In the genomic region with DNA sequence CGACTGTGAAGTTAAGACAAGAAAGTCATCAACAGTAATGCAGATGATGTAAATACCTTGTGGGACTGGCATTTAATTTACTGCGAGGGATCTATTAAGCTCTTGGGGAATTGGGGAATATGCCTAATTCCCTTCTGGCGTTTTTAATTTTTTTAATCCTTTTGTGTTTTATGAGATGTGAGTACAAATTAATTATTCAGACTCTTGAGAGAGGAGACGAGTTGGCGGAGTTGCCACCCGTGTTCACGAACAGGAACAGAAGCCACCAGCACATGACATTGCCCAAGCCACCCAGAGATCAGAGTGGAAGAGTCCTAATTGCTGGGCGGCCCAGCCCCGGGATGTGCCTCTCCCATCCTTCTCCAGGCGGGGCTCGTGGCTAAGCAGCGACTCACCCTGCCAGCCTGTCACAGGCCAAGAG, we compare ENCODE assay signal across 8 cellular contexts. TPM values are rescaled to one million over a fixed set of nuclear protein-coding genes. Genes with fewer than 3 reads are reported as not detected.
DNase-seq lines count a peak whose midpoint lies in the region; ATAC-seq and TF ChIP-seq lines count a peak whose summit lies in the region.

No MANE protein-coding gene starts in this region.

- TF ChIP-seq CTCF in CD14-positive monocyte (IDR thresholded peaks at IDR 0.05), result no peak
- no peak for TF ChIP-seq CTCF in tibial nerve (IDR thresholded peaks at IDR 0.05)

- peak overlapping the region; percentile 64 to 82 for H3K4me3 Mint-ChIP-seq in CD14-positive monocyte
- peak overlapping the region; percentile 83 for H3K4me3 Mint-ChIP-seq in central memory CD8-positive, alpha-beta T cell
- H3K4me3 Mint-ChIP-seq in naive thymus-derived CD8-positive, alpha-beta T cell, result peak overlapping the region; percentile 57 to 81 (median 76)

- POLR2A ChIA-PET in naive thymus-derived CD8-positive, alpha-beta T cell (lab: Charles Lee), result no interaction called here

- no peak for TF ChIP-seq EP300 in tibial nerve (IDR thresholded peaks at IDR 0.05)

- H3K27me3 ChIP-seq in HUES64 (ENCODE audit: insufficient read depth, low read length) (peaks cover 23% of the 10 kb centered on the region), tibial nerve (peaks cover 0 to 56% of the 10 kb centered on the region in 2 donors)

- H3K4me1 ChIP-seq in HUES64 (ENCODE audit: insufficient read depth, low read length), result peaks cover 4% of the 10 kb centered on the region
- peaks cover 0 to 16% (median 4%) of the 10 kb centered on the region in 4 donors for H3K4me1 ChIP-seq in tibial nerve

- H3K9ac ChIP-seq in HUES64 (ENCODE audit: low read depth, low read length), result no peak overlapping the region

- no peak overlapping the region for H3K27ac Mint-ChIP-seq in CD14-positive monocyte
- H3K27ac Mint-ChIP-seq in central memory CD8-positive, alpha-beta T cell (ENCODE audit: low read depth), result no peak overlapping the region
- no peak overlapping the region for H3K27ac Mint-ChIP-seq in naive thymus-derived CD8-positive, alpha-beta T cell

- H3K36me3 ChIP-seq in HUES64 (ENCODE audit: insufficient read depth, low read length) (no peaks in the 10 kb centered on the region), tibial nerve (no peaks in the 10 kb centered on the region)

- DNase-seq in CD14-positive monocyte (ENCODE audit: low spot score) (no peak), superior temporal gyrus (ENCODE audit: extremely low spot score) (no peak), HK-2 (ENCODE audit: unreplicated experiment) (no peak), NCI-H2171 treated with DMSO at 0.1 percent for 48 hours (lab: John Stamatoyannopoulos, UW) (no peak), tibial nerve (ENCODE audit: low spot score in 2 of 2) (no peak)
- no peak for DNase-seq in central memory CD8-positive, alpha-beta T cell (ENCODE audit: low spot score in 2 of 2)
- DNase-seq in naive thymus-derived CD8-positive, alpha-beta T cell, result no peak

- peak overlapping the region; percentile 71 for H3K4me3 ChIP-seq in HUES64 (ENCODE audit: low read length)
- peak overlapping the region in 2 of 4 donors; percentile 46 to 52 for H3K4me3 ChIP-seq in tibial nerve

- no peak for TF ChIP-seq POLR2A in tibial nerve (IDR thresholded peaks at IDR 0.05)

- peaks cover 0 to 7% (median 4%) of the 10 kb centered on the region in 7 donors for H3K9me3 Mint-ChIP-seq in CD14-positive monocyte
- no peaks in the 10 kb centered on the region for H3K9me3 Mint-ChIP-seq in central memory CD8-positive, alpha-beta T cell
- H3K9me3 Mint-ChIP-seq in naive thymus-derived CD8-positive, alpha-beta T cell, result no peaks in the 10 kb centered on the region

- ATAC-seq in central memory CD8-positive, alpha-beta T cell (replicated peaks; ENCODE audit: extremely low read depth, poor library complexity, severe bottlenecking), result no peak
- no peak for ATAC-seq in naive thymus-derived CD8-positive, alpha-beta T cell

- WGBS in HUES64, result 27% methylated on average over 12 of the region's 12 CpGs
- WGBS in tibial nerve, 2 donors, result 26% methylated on average over 10 to 12 of the region's 12 CpGs

- H3K27ac ChIP-seq in HUES64 (ENCODE audit: low read depth, low read length) (no peak overlapping the region), tibial nerve (no peak overlapping the region)

- peaks cover 0 to 1% of the 10 kb centered on the region in 2 donors for H3K36me3 Mint-ChIP-seq in CD14-positive monocyte
- peaks cover 2% of the 10 kb centered on the region for H3K36me3 Mint-ChIP-seq in central memory CD8-positive, alpha-beta T cell (ENCODE audit: insufficient read depth)
- peaks cover 0 to 2% (median 0%) of the 10 kb centered on the region in 3 donors for H3K36me3 Mint-ChIP-seq in naive thymus-derived CD8-positive, alpha-beta T cell

- H3K9me3 ChIP-seq in HUES64 (ENCODE audit: insufficient read depth, low read depth, low read length) (no peaks in the 10 kb centered on the region), tibial nerve (no peaks in the 10 kb centered on the region)

- intact Hi-C loops in CD14-positive monocyte (cut with micrococcal nuclease), result loop anchor here in 1 of 2 donors (10.0 kb wide), 1 partner anchor 225 kb away; no protein-coding TSS in a partner anchor

- peaks cover 37 to 70% (median 52%) of the 10 kb centered on the region in 3 donors for H3K27me3 Mint-ChIP-seq in CD14-positive monocyte (ENCODE audit: low read depth in 3 of 3)
- peaks cover 40% of the 10 kb centered on the region for H3K27me3 Mint-ChIP-seq in central memory CD8-positive, alpha-beta T cell
- H3K27me3 Mint-ChIP-seq in naive thymus-derived CD8-positive, alpha-beta T cell, result peaks cover 29 to 56% (median 44%) of the 10 kb centered on the region in 5 donors

- H3K4me1 Mint-ChIP-seq in CD14-positive monocyte, result peaks cover 12% of the 10 kb centered on the region
- H3K4me1 Mint-ChIP-seq in central memory CD8-positive, alpha-beta T cell, result peaks cover 5% of the 10 kb centered on the region
- peaks cover 3 to 11% (median 8%) of the 10 kb centered on the region in 4 donors for H3K4me1 Mint-ChIP-seq in naive thymus-derived CD8-positive, alpha-beta T cell

RNA-seq across cellular contexts. Expression of gene CRYBG1, which starts 0.5 kb away (rescaled TPM):
- 10 to 100 TPM in 1 of 2 donors, 1 to 10 TPM in 1; 7.9 to 11.9 TPM for polyA plus RNA-seq in CD14-positive monocyte
- 1.4 TPM for polyA plus RNA-seq in HUES64 (2013, experiment 1 of 2)
- 2.0 TPM for polyA plus RNA-seq in HUES64 (2013, experiment 2 of 2)
- 10 to 100 TPM; 26.1 to 28.2 TPM for total RNA-seq in naive thymus-derived CD8-positive, alpha-beta T cell
- polyA plus RNA-seq in naive thymus-derived CD8-positive, alpha-beta T cell, result 10 to 100 TPM; 10.1 to 19.4 (median 10.2) TPM
- 10 to 100 TPM in 1 of 4 donors, 1 to 10 TPM in 3; 5.9 to 15.3 (median 8.1) TPM for total RNA-seq in tibial nerve

RNA-seq across cellular contexts. Expression of gene ATG5, which starts 34.4 kb away (rescaled TPM):
- 10 to 100 TPM; 29.9 to 31.4 TPM for polyA plus RNA-seq in CD14-positive monocyte
- polyA plus RNA-seq in HUES64 (2013, experiment 1 of 2), result 31.6 TPM
- polyA plus RNA-seq in HUES64 (2013, experiment 2 of 2), result 30.4 TPM
- total RNA-seq in naive thymus-derived CD8-positive, alpha-beta T cell, result 10 to 100 TPM; 24.4 to 27.5 TPM
- polyA plus RNA-seq in naive thymus-derived CD8-positive, alpha-beta T cell, result 10 to 100 TPM; 27.8 to 30.4 (median 29.0) TPM
- total RNA-seq in tibial nerve, result 10 to 100 TPM; 25.5 to 39.1 (median 35.7) TPM
